In the genomic region with DNA sequence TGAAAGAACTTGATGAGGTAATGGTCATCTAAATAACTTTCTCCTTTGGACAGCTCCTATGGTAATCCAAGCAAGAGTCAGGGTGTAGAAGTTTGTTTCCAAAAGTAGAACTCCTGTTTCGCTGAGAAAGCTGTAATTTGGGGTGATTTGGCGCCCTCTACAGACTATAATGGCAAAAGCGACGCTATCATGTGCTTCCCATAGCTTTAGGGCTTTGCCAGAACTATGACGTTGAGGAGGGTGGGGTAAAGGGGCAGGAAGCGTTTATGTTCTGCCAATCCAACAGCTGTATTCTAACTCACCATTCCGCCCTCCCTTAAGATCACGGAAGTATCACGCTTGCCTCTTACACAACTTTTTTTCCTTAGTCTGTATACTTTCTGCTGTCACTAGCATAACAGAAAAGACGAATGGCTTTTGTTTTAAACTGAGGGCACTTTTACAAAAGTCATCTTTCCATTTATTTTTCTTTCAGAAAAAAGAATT, we compare ENCODE assay signal across 8 cellular contexts.
DNase-seq lines count a peak whose midpoint lies in the region; ATAC-seq and TF ChIP-seq lines count a peak whose summit lies in the region.

A gene with protein sequence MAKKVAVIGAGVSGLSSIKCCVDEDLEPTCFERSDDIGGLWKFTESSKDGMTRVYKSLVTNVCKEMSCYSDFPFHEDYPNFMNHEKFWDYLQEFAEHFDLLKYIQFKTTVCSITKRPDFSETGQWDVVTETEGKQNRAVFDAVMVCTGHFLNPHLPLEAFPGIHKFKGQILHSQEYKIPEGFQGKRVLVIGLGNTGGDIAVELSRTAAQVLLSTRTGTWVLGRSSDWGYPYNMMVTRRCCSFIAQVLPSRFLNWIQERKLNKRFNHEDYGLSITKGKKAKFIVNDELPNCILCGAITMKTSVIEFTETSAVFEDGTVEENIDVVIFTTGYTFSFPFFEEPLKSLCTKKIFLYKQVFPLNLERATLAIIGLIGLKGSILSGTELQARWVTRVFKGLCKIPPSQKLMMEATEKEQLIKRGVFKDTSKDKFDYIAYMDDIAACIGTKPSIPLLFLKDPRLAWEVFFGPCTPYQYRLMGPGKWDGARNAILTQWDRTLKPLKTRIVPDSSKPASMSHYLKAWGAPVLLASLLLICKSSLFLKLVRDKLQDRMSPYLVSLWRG (plus strand): TSS at position 349 of the 486 bp plus-strand sequence. CDS start 5,643 bp downstream, outside the sequence.

- H3K27ac ChIP-seq in VCaP, result no peak within 1 kb of the TSS
- H3K27ac ChIP-seq in caudate nucleus (ENCODE audit: low read depth, low read length), result peak within 1 kb of the TSS; percentile 20

- TF ChIP-seq CTCF in VCaP (conservative IDR thresholded peaks at IDR 0.05), result peak; percentile 87

- DNase-seq in AG08395 (ENCODE audit: low spot score) (peak; percentile 99), NCI-H2196 (lab: John Stamatoyannopoulos, UW; ENCODE audit: unreplicated experiment) (peak; percentile 82), caudate nucleus (lab: John Stamatoyannopoulos, UW) (peak in 59 of 61 donors; percentile 8 to 92 (median 67)), islet precursor cell (peak; percentile 95)
- peak; percentile 32 to 59 for DNase-seq in stimulated activated CD4-positive, alpha-beta T cell treated with anti-CD3 and anti-CD28 coated beads, Interleukin-15, amount 100 ng/mL, for 1 hour (ENCODE audit: low read depth in 1 of 2, low spot score in 1 of 2)

- ATAC-seq in GM18873 (IDR thresholded peaks at IDR 0.05; ENCODE audit: low FRiP score, unreplicated experiment) (peak; percentile 99), HG03139 (IDR thresholded peaks at IDR 0.05; ENCODE audit: unreplicated experiment) (peak; percentile 100)

Comparison
In these comparisons a context has a peak if more than half of its experiments do, and no peak if none do; other contexts are left out.
1. DNase-seq: peak in every context shown above with its lines; median percentile 99 in AG08395; 95 in islet precursor cell; 82 in NCI-H2196; 67 in caudate nucleus; 46 in stimulated activated CD4-positive, alpha-beta T cell treated with anti-CD3 and anti-CD28 coated beads, Interleukin-15, amount 100 ng/mL, for 1 hour.